21 cellular contexts compared by ENCODE assay signal in the genomic region with DNA sequence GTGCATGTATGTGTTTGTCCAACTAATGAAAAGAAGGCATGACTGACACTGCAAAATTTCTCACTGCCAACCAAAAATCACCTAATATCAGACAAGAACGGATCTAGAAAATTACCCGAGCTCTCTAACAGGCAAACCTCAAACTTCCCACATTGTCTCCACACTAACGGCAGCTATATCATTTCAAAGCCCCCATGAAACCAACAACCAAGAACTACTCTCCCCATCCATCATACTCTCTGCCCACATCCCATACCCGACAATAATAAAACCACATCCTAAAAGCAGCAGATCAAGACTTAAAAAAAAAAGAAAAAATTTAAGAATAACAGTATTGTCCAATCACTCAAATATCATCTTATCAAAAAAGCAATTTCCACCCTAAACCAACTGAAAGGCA.
A peak's percentile ranks its signal among the peaks of the same experiment; 100 is the strongest.
DNase-seq lines count a peak whose midpoint lies in the region; ATAC-seq, FAIRE-seq and TF ChIP-seq lines count a peak whose summit lies in the region.
"Had no signal": no experiment of that assay in that cellular context is flagged by ENCODE, and none has a peak within 500 bp of the region (broad histone marks: within the 10 kb centered on the region; RNA-seq: fewer than 3 reads in every experiment).

No MANE protein-coding gene starts in this region.

- no peak overlapping the region for H4K5ac ChIP-seq in H1 (ENCODE audit: insufficient read length, low read depth, low read length)

- H2BK120ac ChIP-seq in H1 (replicated peaks; ENCODE audit: low read depth, low read length) = no peak overlapping the region

- H3K4me2 ChIP-seq in H1 (ENCODE audit: insufficient read depth in 1 of 2, low read depth in 2 of 2, low read length in 2 of 2) = no peak overlapping the region
- H3K4me2 ChIP-seq: SK-N-SH had no signal

- H3K27me3 ChIP-seq in H1 (replicated peaks in 1 of 4; ENCODE audit: control insufficient read depth in 3 of 4, extremely low read depth in 1 of 4, insufficient read depth in 3 of 4, low read length in 3 of 4) = no peaks in the 10 kb centered on the region

- no peak for TF ChIP-seq EP300 in H1 (IDR thresholded peaks at IDR 0.05; ENCODE audit: borderline replicate concordance in 1 of 2, low read depth in 2 of 2, low read length in 2 of 2)

- no peak overlapping the region for H2BK5ac ChIP-seq in H1 (ENCODE audit: low read depth, low read length)

- no peak overlapping the region for H3K9ac ChIP-seq in H1 (replicated peaks in 1 of 4; ENCODE audit: extremely low read depth in 1 of 4, low read depth in 3 of 4, low read length in 3 of 4)
- H3K9ac ChIP-seq: SK-N-SH had no signal

- peak overlapping the region; percentile 53 for H3K56ac ChIP-seq in H1 (replicated peaks; ENCODE audit: insufficient read length, low read depth, low read length)

- no peak overlapping the region for H4K8ac ChIP-seq in H1 (ENCODE audit: extremely low read depth, insufficient read depth, low read length)

- no peak overlapping the region for H2BK15ac ChIP-seq in H1 (ENCODE audit: low read length)

- H3K18ac ChIP-seq in H1 (ENCODE audit: extremely low read depth, low read length) = no peak overlapping the region

- no peaks in the 10 kb centered on the region for H3K36me3 ChIP-seq in H1 (ENCODE audit: control insufficient read depth in 2 of 4, insufficient read depth in 4 of 4, low read length in 3 of 4)

- no peak overlapping the region for H2AK5ac ChIP-seq in H1 (ENCODE audit: low read depth, low read length)

- H3K14ac ChIP-seq in H1 (ENCODE audit: insufficient read length) = no peak overlapping the region

- no peak overlapping the region for H2BK12ac ChIP-seq in H1 (ENCODE audit: low read depth, low read length)

- H3K9me3 Mint-ChIP-seq in activated naive CD8-positive, alpha-beta T cell treated with anti-CD3 and anti-CD28 coated beads, Interleukin-2, amount 10 ng/mL, durations not matched to agents 7 days and 5 days = peaks cover 3% of the 10 kb centered on the region
- H3K9me3 Mint-ChIP-seq in activated naive CD8-positive, alpha-beta T cell treated with anti-CD3 and anti-CD28 coated beads for 36 hours = no peaks in the 10 kb centered on the region
- no peaks in the 10 kb centered on the region for H3K9me3 Mint-ChIP-seq in endothelial cell (ENCODE audit: unreplicated experiment)
- H3K9me3 Mint-ChIP-seq: HFFc6 had no signal

- POLR2A ChIA-PET in activated naive CD8-positive, alpha-beta T cell treated with anti-CD3 and anti-CD28 coated beads, Interleukin-2, amount 10 ng/mL, durations not matched to agents 7 days and 5 days (lab: Charles Lee) = interaction anchor here (0.7 kb wide), 1 partner anchor 18 kb away, joined by 3 read pairs; no protein-coding TSS in a partner anchor
- POLR2A ChIA-PET in H1 (lab: Charles Lee; ENCODE audit: partially characterized antibody) = no interaction called here

- no peaks in the 10 kb centered on the region for H3K9me3 ChIP-seq in H1 (ENCODE audit: insufficient read depth in 2 of 2, low read depth in 1 of 2, low read length in 1 of 2)
- H3K9me3 ChIP-seq: SK-N-SH had no signal

- no peak for FAIRE-seq in H1 (lab: Jason Lieb, UNC)
- FAIRE-seq: D721Med, HepG2 had no signal

- TF ChIP-seq CTCF in H1 (IDR thresholded peaks at IDR 0.05; ENCODE audit: control extremely low read depth in 1 of 3, insufficient read depth in 1 of 3, low read depth in 1 of 3, low read length in 3 of 3) (no peak), endothelial cell (IDR thresholded peaks at IDR 0.05; ENCODE audit: unreplicated experiment) (no peak)

- WGBS in H1 (ENCODE audit: extremely low coverage in 1 of 2, insufficient coverage in 1 of 2, insufficient read length in 1 of 2, insufficient replicate concordance in 2 of 2, low coverage in 1 of 2, low lambda C conversion rate in 2 of 2, missing lambda C conversion rate in 1 of 2), 2 experiments = 85 to 100% methylated on average over 1 to 4 of the region's 4 CpGs

- peaks cover 8% of the 10 kb centered on the region for H3K36me3 Mint-ChIP-seq in activated naive CD8-positive, alpha-beta T cell treated with anti-CD3 and anti-CD28 coated beads, Interleukin-2, amount 10 ng/mL, durations not matched to agents 7 days and 5 days
- no peaks in the 10 kb centered on the region for H3K36me3 Mint-ChIP-seq in activated naive CD8-positive, alpha-beta T cell treated with anti-CD3 and anti-CD28 coated beads for 36 hours
- no peaks in the 10 kb centered on the region for H3K36me3 Mint-ChIP-seq in endothelial cell (ENCODE audit: low read depth, unreplicated experiment)

- H3K27ac ChIP-seq in H1 (ENCODE audit: low read depth, low read length) = no peak overlapping the region

- H4K20me1 ChIP-seq in H1 (replicated peaks in 1 of 2; ENCODE audit: control insufficient read depth in 1 of 2, insufficient read depth in 2 of 2, low read length in 2 of 2) = peaks cover 0 to 5% of the 10 kb centered on the region in 2 experiments

- peaks cover 17% of the 10 kb centered on the region for H3K4me1 Mint-ChIP-seq in activated naive CD8-positive, alpha-beta T cell treated with anti-CD3 and anti-CD28 coated beads, Interleukin-2, amount 10 ng/mL, durations not matched to agents 7 days and 5 days
- H3K4me1 Mint-ChIP-seq in activated naive CD8-positive, alpha-beta T cell treated with anti-CD3 and anti-CD28 coated beads for 36 hours = peaks cover 6% of the 10 kb centered on the region
- no peaks in the 10 kb centered on the region for H3K4me1 Mint-ChIP-seq in endothelial cell (ENCODE audit: unreplicated experiment)
- H3K4me1 Mint-ChIP-seq: CD14-positive monocyte had no signal

- DNase-seq in activated naive CD8-positive, alpha-beta T cell treated with anti-CD3 and anti-CD28 coated beads, Interleukin-2, amount 10 ng/mL, durations not matched to agents 7 days and 5 days = no peak
- DNase-seq in activated naive CD8-positive, alpha-beta T cell treated with anti-CD3 and anti-CD28 coated beads for 36 hours = no peak
- peak; percentile 60 for DNase-seq in MV-4-11 (lab: John Stamatoyannopoulos, UW)
- no peak for DNase-seq in H1 (ENCODE audit: low read depth in 1 of 2, low spot score in 2 of 2)
- DNase-seq in endothelial cell (ENCODE audit: low spot score) = no peak
- no peak for DNase-seq in DMS 273 (lab: John Stamatoyannopoulos, UW; ENCODE audit: unreplicated experiment)
- DNase-seq in foreskin melanocyte = no peak
- DNase-seq: AML-193, H7, HFFc6, KG1, NCI-H1105 treated with DMSO at 0.1 percent for 48 hours, NCI-H2081 treated with DMSO at 0.1 percent for 48 hours, NCI-H2171 treated with DMSO at 0.1 percent for 48 hours, NCI-H446 treated with DMSO at 0.1 percent for 48 hours, NCI-H526 treated with DMSO at 0.1 percent for 48 hours, Right ventricle myocardium superior, SK-N-SH had no signal

- H2BK20ac ChIP-seq in H1 (ENCODE audit: low read length) = no peak overlapping the region

- no peaks in the 10 kb centered on the region for H3K79me1 ChIP-seq in H1 (ENCODE audit: low read depth, low read length)

- no peak overlapping the region for H4K91ac ChIP-seq in H1 (replicated peaks; ENCODE audit: insufficient read length, low read length)

- CTCF ChIA-PET in H1 (lab: Charles Lee; ENCODE audit: partially characterized antibody) = interaction anchor here (0.5 kb wide), 1 partner anchor 106 kb away, joined by 3 read pairs; no protein-coding TSS in a partner anchor

- H3K27ac Mint-ChIP-seq in activated naive CD8-positive, alpha-beta T cell treated with anti-CD3 and anti-CD28 coated beads, Interleukin-2, amount 10 ng/mL, durations not matched to agents 7 days and 5 days = peak overlapping the region; percentile 23
- no peak overlapping the region for H3K27ac Mint-ChIP-seq in activated naive CD8-positive, alpha-beta T cell treated with anti-CD3 and anti-CD28 coated beads for 36 hours
- H3K27ac Mint-ChIP-seq in endothelial cell (ENCODE audit: unreplicated experiment) = no peak overlapping the region
- H3K27ac Mint-ChIP-seq: CD14-positive monocyte, HFFc6 had no signal

- peak; percentile 83 for ATAC-seq in activated naive CD8-positive, alpha-beta T cell treated with anti-CD3 and anti-CD28 coated beads, Interleukin-2, amount 10 ng/mL, durations not matched to agents 7 days and 5 days (ENCODE audit: low read depth)
- ATAC-seq: HepG2 had no signal

- no peak overlapping the region for H2AFZ ChIP-seq in H1 (ENCODE audit: low read length)

- no peak overlapping the region for H3K4ac ChIP-seq in H1 (replicated peaks; ENCODE audit: insufficient read length, low read depth, low read length)

- no peak overlapping the region for H3K4me3 ChIP-seq in H1 (ENCODE audit: extremely low read depth in 1 of 4, insufficient read depth in 2 of 4, low read depth in 3 of 4, low read length in 4 of 4)

- H3K23me2 ChIP-seq in H1 (ENCODE audit: low read depth, low read length) = no peaks in the 10 kb centered on the region

- H3K4me3 Mint-ChIP-seq in activated naive CD8-positive, alpha-beta T cell treated with anti-CD3 and anti-CD28 coated beads, Interleukin-2, amount 10 ng/mL, durations not matched to agents 7 days and 5 days = peak overlapping the region; percentile 57
- H3K4me3 Mint-ChIP-seq in activated naive CD8-positive, alpha-beta T cell treated with anti-CD3 and anti-CD28 coated beads for 36 hours = no peak overlapping the region
- H3K4me3 Mint-ChIP-seq in endothelial cell (ENCODE audit: unreplicated experiment) = no peak overlapping the region
- H3K4me3 Mint-ChIP-seq: CD14-positive monocyte, HFFc6 had no signal

- no peak for TF ChIP-seq RAD21 in H1 (IDR thresholded peaks at IDR 0.05 in 1 of 2, conservative IDR thresholded peaks at IDR 0.05 in 1 of 2; ENCODE audit: low read depth in 2 of 2, low read length in 2 of 2)

- H3K79me2 ChIP-seq in H1 (ENCODE audit: control insufficient read depth in 1 of 2, insufficient read depth in 2 of 2, low read length in 2 of 2) = no peaks in the 10 kb centered on the region

- no peak overlapping the region for H3K23ac ChIP-seq in H1 (ENCODE audit: insufficient read length)

- TF ChIP-seq POLR2A in H1 (IDR thresholded peaks at IDR 0.05; ENCODE audit: control extremely low read depth in 1 of 2, low read depth in 2 of 2, low read length in 2 of 2) = no peak

- no peaks in the 10 kb centered on the region for H3K27me3 Mint-ChIP-seq in activated naive CD8-positive, alpha-beta T cell treated with anti-CD3 and anti-CD28 coated beads, Interleukin-2, amount 10 ng/mL, durations not matched to agents 7 days and 5 days
- H3K27me3 Mint-ChIP-seq in activated naive CD8-positive, alpha-beta T cell treated with anti-CD3 and anti-CD28 coated beads for 36 hours = no peaks in the 10 kb centered on the region
- no peaks in the 10 kb centered on the region for H3K27me3 Mint-ChIP-seq in endothelial cell (ENCODE audit: unreplicated experiment)

- no peaks in the 10 kb centered on the region for H3K4me1 ChIP-seq in H1 (replicated peaks in 1 of 4; ENCODE audit: control insufficient read depth in 3 of 4, insufficient read depth in 4 of 4, low read length in 3 of 4)

TF ChIP-seq in H1, 55 proteins besides CTCF, POLR2A, EP300 and RAD21:
- TF ChIP-seq RFX5 (IDR thresholded peaks at IDR 0.05; ENCODE audit: borderline replicate concordance, low read depth, low read length) (no peak), ZNF274 (IDR thresholded peaks at IDR 0.05; ENCODE audit: borderline replicate concordance, extremely low read depth, low read length) (no peak), NRF1 (IDR thresholded peaks at IDR 0.05; ENCODE audit: low read depth, low read length) (no peak), KDM1A (IDR thresholded peaks at IDR 0.05; ENCODE audit: borderline replicate concordance, low read length) (no peak)
